8 cellular contexts compared by ENCODE assay signal in genomic region chr17:6069611-6070279, GRCh38. TPM values are rescaled to one million over a fixed set of nuclear protein-coding genes. Genes with fewer than 3 reads are reported as not detected.
DNase-seq lines count a peak whose midpoint lies in the region; ATAC-seq and TF ChIP-seq lines count a peak whose summit lies in the region.

No MANE protein-coding gene starts in this region.

- H3K9me3 ChIP-seq in upper lobe of right lung, result no peaks in the 10 kb centered on the region

- DNase-seq in Right ventricle myocardium inferior (ENCODE audit: missing footprints), result no peak
- DNase-seq in cardiac septum (ENCODE audit: low spot score), result no peak
- peak in 5 of 10 donors; percentile 19 to 47 (median 40) for DNase-seq in dorsolateral prefrontal cortex
- DNase-seq in midbrain (lab: John Stamatoyannopoulos, UW), result peak; percentile 43
- DNase-seq in upper lobe of right lung, result no peak
- no peak for DNase-seq in NCI-H1436 treated with DMSO at 0.1 percent for 48 hours (lab: John Stamatoyannopoulos, UW)
- no peak for DNase-seq in KG1 (lab: John Stamatoyannopoulos, UW)

- H3K4me3 ChIP-seq in dorsolateral prefrontal cortex (peak overlapping the region; percentile 19 to 87 (median 53)), upper lobe of right lung (peak overlapping the region; percentile 19)

- TF ChIP-seq CTCF in dorsolateral prefrontal cortex (IDR thresholded peaks at IDR 0.05 in 54 of 56, conservative IDR thresholded peaks at IDR 0.05 in 2 of 56; ENCODE audit: low read depth in 1 of 56, partially characterized antibody in 56 of 56), result no peak
- TF ChIP-seq CTCF in upper lobe of right lung (IDR thresholded peaks at IDR 0.05), result no peak

- peak overlapping the region in 4 of 59 donors; percentile 10 to 59 (median 38) for H3K27ac ChIP-seq in dorsolateral prefrontal cortex
- H3K27ac ChIP-seq in upper lobe of right lung, result no peak overlapping the region

- ATAC-seq in Right ventricle myocardium inferior (peak; percentile 33), upper lobe of right lung (peak; percentile 5), HG02623 (IDR thresholded peaks at IDR 0.05; ENCODE audit: unreplicated experiment) (no peak)

- H3K4me1 ChIP-seq in upper lobe of right lung, result peaks cover 4% of the 10 kb centered on the region

- H3K36me3 ChIP-seq in upper lobe of right lung, result no peaks in the 10 kb centered on the region

- intact Hi-C loops in Right ventricle myocardium inferior (cut with DNase I) (loop anchor here (10.0 kb wide), 1 partner anchor 345 kb away; no protein-coding TSS in a partner anchor), cardiac septum (cut with DNase I) (no loop called here), dorsolateral prefrontal cortex (cut with DNase I) (loop anchor here (2.0 to 10.0 kb wide), 5 partner anchors 15 to 482 kb away; no protein-coding TSS in a partner anchor), upper lobe of right lung (cut with DNase I) (no loop called here)

- H3K27me3 ChIP-seq in dorsolateral prefrontal cortex, result peaks cover 0 to 6% (median 0%) of the 10 kb centered on the region in 45 donors
- peaks cover 33% of the 10 kb centered on the region for H3K27me3 ChIP-seq in upper lobe of right lung

RNA-seq across cellular contexts. Expression of gene WSCD1, which starts 0.4 kb away (rescaled TPM):
- total RNA-seq in Right ventricle myocardium inferior, result 10.6 TPM
- 1.4 TPM for total RNA-seq in cardiac septum
- 10 to 100 TPM; 15.2 to 61.6 (median 26.2) TPM for total RNA-seq in dorsolateral prefrontal cortex
- 7.7 TPM for total RNA-seq in upper lobe of right lung

Comparison
In these comparisons a context has a peak if more than half of its experiments do, and no peak if none do; other contexts are left out.
1. intact Hi-C loops: an anchor here in Right ventricle myocardium inferior (10.0 kb wide) and dorsolateral prefrontal cortex (2.0 to 10.0 kb wide); none called in cardiac septum and upper lobe of right lung.